25 cellular contexts compared by ENCODE assay signal in the genomic region with DNA sequence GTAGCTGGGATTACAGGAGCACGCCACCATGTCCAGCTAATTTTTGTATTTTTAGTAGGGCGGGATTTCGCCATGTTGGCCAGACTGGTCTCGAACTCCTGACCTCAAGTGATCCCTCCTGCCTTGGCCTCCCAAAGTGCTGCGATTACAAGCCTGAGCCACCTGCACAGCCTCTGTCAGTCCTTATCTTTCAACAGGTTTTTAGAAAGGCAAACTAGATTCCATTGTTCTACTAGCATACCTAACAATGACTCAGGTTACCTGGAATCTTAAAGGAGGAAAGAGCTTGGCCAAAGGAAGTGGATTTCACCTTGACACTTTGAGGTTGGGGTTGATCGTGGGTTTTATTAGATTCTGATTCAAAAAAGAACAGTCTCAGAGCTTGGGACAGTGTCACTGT. TPM values are rescaled to one million over a fixed set of nuclear protein-coding genes. Genes with fewer than 3 reads are reported as not detected.
A peak's percentile ranks its signal among the peaks of the same experiment; 100 is the strongest.
DNase-seq lines count a peak whose midpoint lies in the region; ATAC-seq and TF ChIP-seq lines count a peak whose summit lies in the region.
"Had no signal": no experiment of that assay in that cellular context is flagged by ENCODE, and none has a peak within 500 bp of the region (broad histone marks: within the 10 kb centered on the region; RNA-seq: fewer than 3 reads in every experiment).

No MANE protein-coding gene starts in this region.

- H3K27ac ChIP-seq in GM23338 (ENCODE audit: low read depth) = no peak overlapping the region
- peak overlapping the region; percentile 62 for H3K27ac ChIP-seq in epithelial cell of prostate
- H3K27ac ChIP-seq in liver (ENCODE audit: low read depth in 1 of 2, low read length in 2 of 2) = peak overlapping the region; percentile 68 to 76
- no peak overlapping the region for H3K27ac ChIP-seq in transverse colon
- H3K27ac ChIP-seq: dorsolateral prefrontal cortex, ovary had no signal

- H3F3A ChIP-seq in GM23338 (replicated peaks; ENCODE audit: low read depth) = no peaks in the 10 kb centered on the region

- CTCF ChIA-PET in activated CD8-positive, alpha-beta memory T cell treated with anti-CD3 and anti-CD28 coated beads, Interleukin-2, amount 10 ng/mL, durations not matched to agents 7 days and 5 days (lab: Charles Lee) = no interaction called here

- H3K4me1 Mint-ChIP-seq in GM23338 = peaks cover 18% of the 10 kb centered on the region
- peaks cover 2% of the 10 kb centered on the region for H3K4me1 Mint-ChIP-seq in activated CD8-positive, alpha-beta memory T cell treated with anti-CD3 and anti-CD28 coated beads, Interleukin-2, amount 10 ng/mL, durations not matched to agents 7 days and 5 days
- H3K4me1 Mint-ChIP-seq: activated CD4-positive, alpha-beta T cell treated with anti-CD3 and anti-CD28 coated beads for 36 hours had no signal

- H3K27me3 ChIP-seq in GM23338 (ENCODE audit: insufficient read depth) (no peaks in the 10 kb centered on the region), liver (ENCODE audit: control insufficient read depth in 4 of 4, insufficient read depth in 4 of 4, low read length in 3 of 4) (no peaks in the 10 kb centered on the region), transverse colon (no peaks in the 10 kb centered on the region)
- H3K27me3 ChIP-seq: dorsolateral prefrontal cortex, ovary had no signal

- no peak overlapping the region for H3K9ac ChIP-seq in liver (ENCODE audit: low read depth in 1 of 2, low read length in 2 of 2)

- in situ Hi-C loops in transverse colon (cut with MboI; ENCODE audit: low pct_ligation_motif_present in 1 of 4, low pct_unique_long_range_greater_than_20kb in 1 of 4, low sequenced_read_pairs in 3 of 4) = no loop called here

- no peaks in the 10 kb centered on the region for H3K9me3 ChIP-seq in liver (ENCODE audit: control insufficient read depth in 4 of 4, low read length in 3 of 4)
- no peaks in the 10 kb centered on the region for H3K9me3 ChIP-seq in transverse colon
- H3K9me3 ChIP-seq: ovary had no signal

- TF ChIP-seq EP300 in transverse colon (IDR thresholded peaks at IDR 0.05; ENCODE audit: low read depth) = no peak

- H3K4me3 Mint-ChIP-seq in GM23338 = no peak overlapping the region
- H3K4me3 Mint-ChIP-seq in activated CD8-positive, alpha-beta memory T cell treated with anti-CD3 and anti-CD28 coated beads, Interleukin-2, amount 10 ng/mL, durations not matched to agents 7 days and 5 days = no peak overlapping the region
- H3K4me3 Mint-ChIP-seq: activated CD4-positive, alpha-beta T cell treated with anti-CD3 and anti-CD28 coated beads for 36 hours; activated naive CD4-positive, alpha-beta T cell treated with anti-CD3 and anti-CD28 coated beads for 36 hours; activated T-cell treated with anti-CD3 and anti-CD28 coated beads, Interleukin-2, amount 50 U/mL, for 72 hours; mesothelial cell of epicardium; naive thymus-derived CD8-positive, alpha-beta T cell had no signal

- H3K36me3 ChIP-seq in GM23338 (ENCODE audit: insufficient read depth) = no peaks in the 10 kb centered on the region
- H3K36me3 ChIP-seq in liver (ENCODE audit: control insufficient read depth in 4 of 4, insufficient read depth in 3 of 4, low read depth in 1 of 4, low read length in 3 of 4) = peaks cover 0 to 14% (median 6%) of the 10 kb centered on the region in 4 donors
- H3K36me3 ChIP-seq in transverse colon = no peaks in the 10 kb centered on the region
- H3K36me3 ChIP-seq: ovary had no signal

- H3K27ac Mint-ChIP-seq in GM23338 = peak overlapping the region; percentile 59; the same call in 1 of the 2 replicates
- no peak overlapping the region for H3K27ac Mint-ChIP-seq in activated CD8-positive, alpha-beta memory T cell treated with anti-CD3 and anti-CD28 coated beads, Interleukin-2, amount 10 ng/mL, durations not matched to agents 7 days and 5 days
- H3K27ac Mint-ChIP-seq: activated CD4-positive, alpha-beta T cell treated with anti-CD3 and anti-CD28 coated beads for 36 hours; activated naive CD4-positive, alpha-beta T cell treated with anti-CD3 and anti-CD28 coated beads for 36 hours; activated T-cell treated with anti-CD3 and anti-CD28 coated beads, Interleukin-2, amount 50 U/mL, for 72 hours; mesothelial cell of epicardium; naive thymus-derived CD8-positive, alpha-beta T cell had no signal

- intact Hi-C loops in transverse colon (cut with DNase I; ENCODE audit: low total_unique reads) = no loop called here

- H2AFZ ChIP-seq in GM23338 = no peak overlapping the region

- ATAC-seq in GM23338 = peak; percentile 76
- no peak for ATAC-seq in HG02571 (IDR thresholded peaks at IDR 0.05; ENCODE audit: unreplicated experiment)
- ATAC-seq in activated CD8-positive, alpha-beta memory T cell treated with anti-CD3 and anti-CD28 coated beads, Interleukin-2, amount 10 ng/mL, durations not matched to agents 7 days and 5 days = no peak
- ATAC-seq: activated CD4-positive, alpha-beta T cell treated with anti-CD3 and anti-CD28 coated beads for 36 hours; activated T-cell treated with anti-CD3 and anti-CD28 coated beads, Interleukin-2, amount 50 U/mL, for 72 hours; left colon; naive thymus-derived CD8-positive, alpha-beta T cell; right cardiac atrium had no signal

- no peaks in the 10 kb centered on the region; the same call in 2 of the 3 replicates for H3K9me3 Mint-ChIP-seq in GM23338
- H3K9me3 Mint-ChIP-seq in activated CD8-positive, alpha-beta memory T cell treated with anti-CD3 and anti-CD28 coated beads, Interleukin-2, amount 10 ng/mL, durations not matched to agents 7 days and 5 days (ENCODE audit: low read depth) = no peaks in the 10 kb centered on the region
- H3K9me3 Mint-ChIP-seq: activated naive CD4-positive, alpha-beta T cell treated with anti-CD3 and anti-CD28 coated beads for 36 hours; activated T-cell treated with anti-CD3 and anti-CD28 coated beads, Interleukin-2, amount 50 U/mL, for 72 hours; naive thymus-derived CD8-positive, alpha-beta T cell had no signal

- TF ChIP-seq CTCF in GM23338 (conservative IDR thresholded peaks at IDR 0.05; ENCODE audit: low read depth in 2 of 2) = no peak
- no peak for TF ChIP-seq CTCF in liver (IDR thresholded peaks at IDR 0.05; ENCODE audit: low read depth, low read length, missing input control)
- TF ChIP-seq CTCF in transverse colon (IDR thresholded peaks at IDR 0.05) = no peak

- H3K4me3 ChIP-seq in GM23338 = no peak overlapping the region
- H3K4me3 ChIP-seq in liver (ENCODE audit: low read depth in 1 of 3, low read length in 3 of 3) = peak overlapping the region; percentile 18 to 72 (median 59)
- no peak overlapping the region for H3K4me3 ChIP-seq in transverse colon
- H3K4me3 ChIP-seq: dorsolateral prefrontal cortex, ovary had no signal

- H4K20me1 ChIP-seq in GM23338 (replicated peaks; ENCODE audit: insufficient read depth) = no peaks in the 10 kb centered on the region

- no peaks in the 10 kb centered on the region for H3K9me2 ChIP-seq in GM23338 (ENCODE audit: insufficient read depth)

- DNase-seq in GM23338 (ENCODE audit: low spot score) (peak; percentile 64), NCI-H226 (peak; percentile 28), epithelial cell of prostate (ENCODE audit: low read depth, low spot score) (peak; percentile 26), AG08396 (ENCODE audit: low spot score) (no peak), transverse colon (no peak)
- DNase-seq in activated CD8-positive, alpha-beta memory T cell treated with anti-CD3 and anti-CD28 coated beads, Interleukin-2, amount 10 ng/mL, durations not matched to agents 7 days and 5 days = no peak
- DNase-seq: ACHN; activated CD4-positive, alpha-beta T cell treated with anti-CD3 and anti-CD28 coated beads for 36 hours; activated naive CD4-positive, alpha-beta T cell treated with anti-CD3 and anti-CD28 coated beads for 36 hours; activated T-cell treated with anti-CD3 and anti-CD28 coated beads, Interleukin-2, amount 50 U/mL, for 72 hours; C1 segment of cervical spinal cord; caudate nucleus; dorsolateral prefrontal cortex; foreskin melanocyte; left colon; naive thymus-derived CD8-positive, alpha-beta T cell; NCI-H1105 treated with DMSO at 0.1 percent for 48 hours; NCI-H2081; NCI-H82; ovary; right cardiac atrium; SHP77 treated with DMSO at 0.1 percent for 48 hours had no signal

- H3K79me2 ChIP-seq in GM23338 (replicated peaks; ENCODE audit: insufficient read depth) = no peaks in the 10 kb centered on the region

- peaks cover 2% of the 10 kb centered on the region for H3K27me3 Mint-ChIP-seq in GM23338 (ENCODE audit: insufficient read depth, low read depth, poor library complexity)
- H3K27me3 Mint-ChIP-seq in activated CD8-positive, alpha-beta memory T cell treated with anti-CD3 and anti-CD28 coated beads, Interleukin-2, amount 10 ng/mL, durations not matched to agents 7 days and 5 days = peaks cover 3% of the 10 kb centered on the region
- H3K27me3 Mint-ChIP-seq: activated CD4-positive, alpha-beta T cell treated with anti-CD3 and anti-CD28 coated beads for 36 hours; naive thymus-derived CD8-positive, alpha-beta T cell had no signal

- no peak for TF ChIP-seq RAD21 in liver (IDR thresholded peaks at IDR 0.05)

- 75% methylated on average over 6 of the region's 6 CpGs for whole genome bisulfite sequencing in liver
- 96% methylated on average over 6 of the region's 6 CpGs; no CpG with 5 or more reads in 1 of the 2 donors for WGBS in transverse colon (ENCODE audit: low coverage in 1 of 2), 2 donors

- H3K4me1 ChIP-seq in GM23338 (ENCODE audit: insufficient read depth) (peaks cover 8% of the 10 kb centered on the region; the same call in 1 of the 2 replicates), liver (ENCODE audit: control insufficient read depth in 4 of 4, insufficient read depth in 4 of 4, low read length in 3 of 4) (peaks cover 5 to 47% (median 31%) of the 10 kb centered on the region in 4 donors), transverse colon (peaks cover 0 to 11% (median 3%) of the 10 kb centered on the region in 4 donors)

- H3K36me3 Mint-ChIP-seq in GM23338 (ENCODE audit: low read depth) = peaks cover 2% of the 10 kb centered on the region; the same call in 1 of the 3 replicates
- H3K36me3 Mint-ChIP-seq in activated CD8-positive, alpha-beta memory T cell treated with anti-CD3 and anti-CD28 coated beads, Interleukin-2, amount 10 ng/mL, durations not matched to agents 7 days and 5 days = no peaks in the 10 kb centered on the region

- no peak for TF ChIP-seq POLR2A in transverse colon (IDR thresholded peaks at IDR 0.05)

- H3K4me2 ChIP-seq in GM23338 = no peak overlapping the region

RNA-seq across cellular contexts. Expression of a gene that starts 3.2 kb away (rescaled TPM):
- 0.45 and 1.0 TPM in 2 replicates for total RNA-seq in GM23338 (2014; rRNA removed; shearing (Covaris generic))
- polyA plus RNA-seq in GM23338 (2016; fragmentation: Nextera tagmentation; extraction: Ambion mirVana) = 1.3 and 2.4 TPM in 2 replicates
- 100 to 1,000 TPM in 1 of 2 donors, 10 to 100 TPM in 1; 45.6 to 234 TPM for total RNA-seq in liver
- 10 to 100 TPM; 67.7 to 72.5 TPM for polyA plus RNA-seq in liver
- 1 to 10 TPM in 3 of 4 donors, under 1 TPM in 1; 0.75 to 2.7 (median 1.5) TPM for total RNA-seq in transverse colon
- under 1 TPM; 0.82 to 0.85 TPM for total RNA-seq in activated CD8-positive, alpha-beta memory T cell treated with anti-CD3 and anti-CD28 coated beads, Interleukin-2, amount 10 ng/mL, durations not matched to agents 7 days and 5 days

RNA-seq across cellular contexts. Expression of a gene that starts 53.6 kb away (rescaled TPM):
- 20.2 and 25.8 TPM in 2 replicates for total RNA-seq in GM23338 (2014; rRNA removed; shearing (Covaris generic))
- polyA plus RNA-seq in GM23338 (2016; fragmentation: Nextera tagmentation; extraction: Ambion mirVana) = 30.4 and 31.6 TPM in 2 replicates
- total RNA-seq in liver = 10 to 100 TPM; 10.3 to 19.6 TPM
- 10 to 100 TPM; 15.0 to 23.4 TPM for polyA plus RNA-seq in liver
- 10 to 100 TPM in 3 of 4 donors, 1 to 10 TPM in 1; 6.7 to 27.9 (median 18.5) TPM for total RNA-seq in transverse colon
- total RNA-seq in activated CD8-positive, alpha-beta memory T cell treated with anti-CD3 and anti-CD28 coated beads, Interleukin-2, amount 10 ng/mL, durations not matched to agents 7 days and 5 days = 10 to 100 TPM; 23.6 to 26.9 TPM

RNA-seq across cellular contexts. Expression of a gene that starts 53.7 kb away (rescaled TPM):
- total RNA-seq in GM23338 (2014; rRNA removed; shearing (Covaris generic)) = 38.1 and 39.5 TPM in 2 replicates
- 15.7 and 22.3 TPM in 2 replicates for polyA plus RNA-seq in GM23338 (2016; fragmentation: Nextera tagmentation; extraction: Ambion mirVana)
- 10 to 100 TPM; 22.6 to 25.2 TPM for total RNA-seq in liver
- 10 to 100 TPM; 13.4 to 19.0 TPM for polyA plus RNA-seq in liver
- 10 to 100 TPM in 3 of 4 donors, 1 to 10 TPM in 1; 8.0 to 39.0 (median 31.1) TPM for total RNA-seq in transverse colon
- 10 to 100 TPM; 40.4 to 42.1 TPM for total RNA-seq in activated CD8-positive, alpha-beta memory T cell treated with anti-CD3 and anti-CD28 coated beads, Interleukin-2, amount 10 ng/mL, durations not matched to agents 7 days and 5 days

Comparison
In these comparisons a context has a peak if more than half of its experiments do, and no peak if none do; other contexts are left out.
1. DNase-seq: peak in GM23338 (single experiment), NCI-H226 (single experiment) and epithelial cell of prostate (single experiment); none in AG08396 (single experiment), transverse colon (single experiment) and activated CD8-positive, alpha-beta memory T cell treated with anti-CD3 and anti-CD28 coated beads, Interleukin-2, amount 10 ng/mL, durations not matched to agents 7 days and 5 days (single experiment).
2. H3K27ac ChIP-seq: peak in epithelial cell of prostate (single experiment) and liver (2 of 2); none in GM23338 (single experiment) and transverse colon (0 of 4).
3. H3K4me3 ChIP-seq: peak in liver (3 of 3); none in GM23338 (single experiment) and transverse colon (0 of 4).
4. RNA of a gene that starts 3.2 kb away (total RNA-seq): 45.6 to 234 TPM in liver; 0.75 to 2.7 TPM in transverse colon, 0.82 to 0.85 TPM in activated CD8-positive, alpha-beta memory T cell treated with anti-CD3 and anti-CD28 coated beads, Interleukin-2, amount 10 ng/mL, durations not matched to agents 7 days and 5 days and 0.45 to 1.0 TPM in GM23338; every median in the first group is over 10 times any median in the second.